In genomic region chr6:130366011-130366963, GRCh38 we compare ENCODE assay signal across 8 cellular contexts. TPM values are rescaled to one million over a fixed set of nuclear protein-coding genes. Genes with fewer than 3 reads are reported as not detected.
A peak's percentile ranks its signal among the peaks of the same experiment; 100 is the strongest.
DNase-seq lines count a peak whose midpoint lies in the region; ATAC-seq and TF ChIP-seq lines count a peak whose summit lies in the region.

Gene TMEM200A, plus strand, starts transcription at chr6:130366017. Its CDS starts 74,406 bp downstream, at chr6:130440423.

- no peaks in the 10 kb centered on the region for H3K36me3 Mint-ChIP-seq in dendritic cell treated with granulocyte-macrophage colony-stimulating factor and Interleukin-4, amounts not matched to agents 40 ng/mL and 50 ng/mL, for 4 days (ENCODE audit: low read depth)

- no peaks in the 10 kb centered on the region for H3K9me3 Mint-ChIP-seq in dendritic cell treated with granulocyte-macrophage colony-stimulating factor and Interleukin-4, amounts not matched to agents 40 ng/mL and 50 ng/mL, for 4 days

- peaks cover 8 to 15% (median 11%) of the 10 kb centered on the region in 4 donors for H3K4me1 ChIP-seq in liver (ENCODE audit: control insufficient read depth in 4 of 4, insufficient read depth in 4 of 4, low read length in 3 of 4)

- peak; percentile 15 for ATAC-seq in HG02852 (IDR thresholded peaks at IDR 0.05; ENCODE audit: unreplicated experiment)

- no peak within 1 kb of the TSS for H3K27ac Mint-ChIP-seq in dendritic cell treated with granulocyte-macrophage colony-stimulating factor and Interleukin-4, amounts not matched to agents 40 ng/mL and 50 ng/mL, for 4 days

- no peaks in the 10 kb centered on the region for H3K4me1 Mint-ChIP-seq in dendritic cell treated with granulocyte-macrophage colony-stimulating factor and Interleukin-4, amounts not matched to agents 40 ng/mL and 50 ng/mL, for 4 days (ENCODE audit: low read depth)

- no peak; the same call in 1 of the 2 replicates for TF ChIP-seq CTCF in WI38 (IDR thresholded peaks at IDR 0.05; ENCODE audit: low read depth, low read length)
- TF ChIP-seq CTCF in liver (IDR thresholded peaks at IDR 0.05; ENCODE audit: low read depth, low read length, missing input control): no peak

- peaks cover 0 to 18% (median 2%) of the 10 kb centered on the region in 4 donors for H3K27me3 ChIP-seq in liver (ENCODE audit: control insufficient read depth in 4 of 4, insufficient read depth in 4 of 4, low read length in 3 of 4)

- H3K9ac ChIP-seq in liver (ENCODE audit: low read depth in 1 of 2, low read length in 2 of 2): no peak within 1 kb of the TSS

- no peak for TF ChIP-seq RAD21 in liver (IDR thresholded peaks at IDR 0.05)

- H3K9me3 ChIP-seq in liver (ENCODE audit: control insufficient read depth in 4 of 4, low read length in 3 of 4): no peaks in the 10 kb centered on the region

- H3K4me3 Mint-ChIP-seq in dendritic cell treated with granulocyte-macrophage colony-stimulating factor and Interleukin-4, amounts not matched to agents 40 ng/mL and 50 ng/mL, for 4 days: peak within 1 kb of the TSS; percentile 53

- no peak within 1 kb of the TSS for H3K27ac ChIP-seq in liver (ENCODE audit: low read depth in 1 of 2, low read length in 2 of 2)

- H3K36me3 ChIP-seq in liver (ENCODE audit: control insufficient read depth in 4 of 4, insufficient read depth in 3 of 4, low read depth in 1 of 4, low read length in 3 of 4): no peaks in the 10 kb centered on the region

- intact Hi-C loops in dendritic cell treated with granulocyte-macrophage colony-stimulating factor and Interleukin-4, amounts not matched to agents 40 ng/mL and 50 ng/mL, for 4 days (cut with micrococcal nuclease): no loop called here

- H3K27me3 Mint-ChIP-seq in dendritic cell treated with granulocyte-macrophage colony-stimulating factor and Interleukin-4, amounts not matched to agents 40 ng/mL and 50 ng/mL, for 4 days: peaks cover 56% of the 10 kb centered on the region

- DNase-seq in GM04503 (ENCODE audit: low read depth): peak; percentile 33
- peak; percentile 31 to 37 for DNase-seq in stimulated activated CD4-positive, alpha-beta T cell treated with anti-CD3 and anti-CD28 coated beads, Interleukin-4, amount 100 ng/mL, for 4 hours
- DNase-seq in globus pallidus (ENCODE audit: low spot score): no peak
- DNase-seq in DMS153 treated with DMSO at 0.1 percent for 48 hours (lab: John Stamatoyannopoulos, UW; ENCODE audit: unreplicated experiment): no peak

- H3K4me3 ChIP-seq in WI38 (ENCODE audit: low read depth, low read length): peak within 1 kb of the TSS; percentile 74
- peak within 1 kb of the TSS in 2 of 3 donors; percentile 52 to 59 for H3K4me3 ChIP-seq in liver (ENCODE audit: low read depth in 1 of 3, low read length in 3 of 3)

- WGBS in liver: 3% methylated on average over 75 of the region's 75 CpGs

TF ChIP-seq in liver, 16 proteins besides CTCF, POLR2A, EP300 and RAD21:
- TF ChIP-seq HNF4G (IDR thresholded peaks at IDR 0.05): no peak
- TF ChIP-seq TAF1 (conservative IDR thresholded peaks at IDR 0.05): no peak
- no peak for TF ChIP-seq NR2F2 (IDR thresholded peaks at IDR 0.05)
- no peak for TF ChIP-seq JUND (IDR thresholded peaks at IDR 0.05)
- TF ChIP-seq HNF4A (conservative IDR thresholded peaks at IDR 0.05): no peak
- TF ChIP-seq YY1 (IDR thresholded peaks at IDR 0.05): no peak
- TF ChIP-seq SP1 (IDR thresholded peaks at IDR 0.05): no peak
- TF ChIP-seq REST (IDR thresholded peaks at IDR 0.05): no peak
- TF ChIP-seq MAX (IDR thresholded peaks at IDR 0.05): no peak
- no peak for TF ChIP-seq RXRA (IDR thresholded peaks at IDR 0.05)
- no peak for TF ChIP-seq FOXA1 (IDR thresholded peaks at IDR 0.05)
- TF ChIP-seq EGR1 (IDR thresholded peaks at IDR 0.05; ENCODE audit: low read depth in 2 of 2): no peak

RNA-seq across cellular contexts. Expression of gene TMEM200A, which starts in this region (rescaled TPM):
- total RNA-seq in liver: under 1 TPM; 0.08 to 0.33 TPM
- under 1 TPM; 0.08 to 0.10 TPM for polyA plus RNA-seq in liver

Comparison
In these comparisons a context has a peak if more than half of its experiments do, and no peak if none do; other contexts are left out.
1. DNase-seq: peak in GM04503 (single experiment) and stimulated activated CD4-positive, alpha-beta T cell treated with anti-CD3 and anti-CD28 coated beads, Interleukin-4, amount 100 ng/mL, for 4 hours (2 of 2); none in globus pallidus (single experiment) and DMS153 treated with DMSO at 0.1 percent for 48 hours (single experiment).